ENCODE assay signal across 8 cellular contexts in the genomic region with DNA sequence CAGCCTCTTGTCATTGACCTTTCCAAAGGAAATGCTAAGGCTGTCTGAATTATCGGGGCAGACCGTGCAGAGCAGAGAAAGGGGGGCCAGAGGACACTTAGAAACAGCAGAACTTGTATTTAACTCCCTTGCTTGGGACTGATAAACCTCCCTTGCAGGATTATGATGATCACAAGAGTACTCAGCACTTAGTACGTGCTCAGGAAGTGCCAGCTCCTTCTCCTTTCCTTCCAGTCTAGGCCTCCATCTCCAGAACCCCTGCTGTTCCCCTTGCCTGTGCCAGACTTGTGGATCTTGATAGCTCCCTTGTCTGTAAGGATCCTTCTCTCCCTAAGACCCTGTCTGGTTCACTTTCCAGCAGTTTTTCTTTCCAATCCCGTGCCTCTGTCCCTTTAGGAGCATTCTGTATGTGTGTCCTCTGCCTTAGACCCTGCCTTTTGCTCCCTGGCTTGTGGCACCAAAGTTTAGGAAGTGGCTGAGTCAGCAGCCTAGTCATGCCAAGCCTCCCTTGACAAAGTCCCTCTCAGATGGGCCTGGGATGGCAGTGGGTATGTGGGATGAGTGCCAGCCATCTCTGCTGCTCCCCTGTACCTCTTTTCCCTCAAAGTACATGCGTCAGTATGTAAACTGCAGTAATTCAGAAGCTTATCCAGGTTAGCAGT.
A peak's percentile ranks its signal among the peaks of the same experiment; 100 is the strongest.
DNase-seq lines count a peak whose midpoint lies in the region; ATAC-seq lines count a peak whose summit lies in the region.

No MANE protein-coding gene starts in this region.

- no peaks in the 10 kb centered on the region; the same call in 1 of the 2 replicates for H3K9me3 ChIP-seq in ES-I3 (ENCODE audit: control insufficient read depth, insufficient read depth, low read length)
- no peaks in the 10 kb centered on the region for H3K9me3 ChIP-seq in iPS-20b (ENCODE audit: insufficient read depth, low read depth, low read length)

- H3K36me3 Mint-ChIP-seq in stimulated activated memory B cell treated with anti-CD40 and anti-IgM and Interleukin-4, amounts not matched to agents 10 μg/mL and 1 μg/mL and 100 μg/mL, for 72 hours: no peaks in the 10 kb centered on the region

- H3K4me3 ChIP-seq in iPS-20b (ENCODE audit: low read length): peak overlapping the region; percentile 96

- H3K36me3 ChIP-seq in ES-I3 (ENCODE audit: insufficient read depth, low read length): no peaks in the 10 kb centered on the region; the same call in 1 of the 2 replicates
- H3K36me3 ChIP-seq in iPS-20b (ENCODE audit: insufficient read depth, low read depth, low read length): peaks cover 16% of the 10 kb centered on the region; the same call in 1 of the 2 replicates

- peaks cover 16% of the 10 kb centered on the region for H3K27me3 Mint-ChIP-seq in stimulated activated memory B cell treated with anti-CD40 and anti-IgM and Interleukin-4, amounts not matched to agents 10 μg/mL and 1 μg/mL and 100 μg/mL, for 72 hours

- H3K27me3 ChIP-seq in iPS-20b (ENCODE audit: insufficient read depth, low read length): peaks cover 6% of the 10 kb centered on the region; the same call in 1 of the 2 replicates

- H3K4me3 Mint-ChIP-seq in stimulated activated memory B cell treated with anti-CD40 and anti-IgM and Interleukin-4, amounts not matched to agents 10 μg/mL and 1 μg/mL and 100 μg/mL, for 72 hours: peak overlapping the region; percentile 93

- H3K27ac ChIP-seq in angular gyrus (ENCODE audit: low read depth, low read length) (peak overlapping the region; percentile 82), iPS-20b (ENCODE audit: low read length) (no peak overlapping the region)

- H3K4me1 Mint-ChIP-seq in stimulated activated memory B cell treated with anti-CD40 and anti-IgM and Interleukin-4, amounts not matched to agents 10 μg/mL and 1 μg/mL and 100 μg/mL, for 72 hours: peaks cover 25% of the 10 kb centered on the region

- H3K4me1 ChIP-seq in ES-I3 (ENCODE audit: insufficient read depth, low read length): no peaks in the 10 kb centered on the region
- H3K4me1 ChIP-seq in iPS-20b (ENCODE audit: insufficient read depth, low read length): peaks cover 7% of the 10 kb centered on the region

- H3K9me3 Mint-ChIP-seq in stimulated activated memory B cell treated with anti-CD40 and anti-IgM and Interleukin-4, amounts not matched to agents 10 μg/mL and 1 μg/mL and 100 μg/mL, for 72 hours: no peaks in the 10 kb centered on the region

- H3K9ac ChIP-seq in ES-I3 (ENCODE audit: low read depth, low read length) (peak overlapping the region; percentile 83), iPS-20b (ENCODE audit: low read depth, low read length) (peak overlapping the region; percentile 96)

- ATAC-seq in stimulated activated memory B cell treated with anti-CD40 and anti-IgM and Interleukin-4, amounts not matched to agents 10 μg/mL and 1 μg/mL and 100 μg/mL, for 72 hours: no peak
- ATAC-seq in HG02798 (IDR thresholded peaks at IDR 0.05; ENCODE audit: poor library complexity, unreplicated experiment) (no peak), HG02623 (IDR thresholded peaks at IDR 0.05; ENCODE audit: unreplicated experiment) (no peak)

- peak overlapping the region; percentile 74 for H3K27ac Mint-ChIP-seq in stimulated activated memory B cell treated with anti-CD40 and anti-IgM and Interleukin-4, amounts not matched to agents 10 μg/mL and 1 μg/mL and 100 μg/mL, for 72 hours

- DNase-seq in Kasumi-1 (lab: John Stamatoyannopoulos, UW): peak; percentile 0 to 1
- DNase-seq in OCI-M2 (lab: John Stamatoyannopoulos, UW; ENCODE audit: unreplicated experiment): no peak
